In the genomic region with DNA sequence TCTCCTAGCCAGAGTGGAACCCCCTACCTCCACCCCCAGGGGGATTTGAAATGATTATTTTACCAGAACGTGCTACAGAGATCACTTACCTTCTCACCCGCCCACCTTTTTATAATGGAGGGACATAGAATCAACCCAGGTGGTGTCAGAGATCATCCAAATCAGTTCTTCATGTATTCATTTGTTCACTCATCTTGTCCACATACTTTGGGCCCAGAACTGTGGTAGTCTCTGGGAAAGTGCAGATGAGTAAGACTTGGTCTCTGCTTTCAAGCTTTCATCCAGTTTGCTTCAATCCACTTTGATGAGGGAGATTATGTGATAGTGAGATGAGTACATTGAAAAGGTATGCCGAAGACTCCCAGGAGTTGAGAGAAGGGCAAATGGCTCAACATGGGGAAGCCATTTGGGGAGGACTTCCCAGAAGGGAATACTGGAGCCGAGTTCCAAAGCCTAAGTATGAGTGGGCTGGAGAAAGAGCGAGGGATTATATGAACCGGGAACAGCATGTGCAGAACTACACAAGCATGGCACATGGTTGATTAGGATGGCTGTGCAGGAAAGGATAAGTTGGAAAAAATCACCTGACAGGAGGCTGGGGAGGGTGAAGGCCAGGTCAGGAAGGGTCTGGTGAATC, we compare ENCODE assay signal across 2 cellular contexts.
TF ChIP-seq lines count a peak whose summit lies in the region.

No MANE protein-coding gene starts in this region.

TF ChIP-seq in HCT116, 20 proteins besides CTCF, POLR2A, EP300 and RAD21:
- TF ChIP-seq POLR2AphosphoS5 (IDR thresholded peaks at IDR 0.05; ENCODE audit: low read depth, low read length) (no peak; the same call in 1 of the 2 replicates), CBX3 (IDR thresholded peaks at IDR 0.05; ENCODE audit: low read depth) (0 out of 2 replicates have a peak, but pooled peaks have one; percentile 59), SIN3A (IDR thresholded peaks at IDR 0.05; ENCODE audit: low read depth) (no peak), MAX (IDR thresholded peaks at IDR 0.05) (peak; percentile 58), FOSL1 (IDR thresholded peaks at IDR 0.05; ENCODE audit: low read depth) (peak; percentile 59), JUND (IDR thresholded peaks at IDR 0.05) (peak; percentile 54; the same call in 1 of the 2 replicates), ZNF274 (IDR thresholded peaks at IDR 0.05; ENCODE audit: low read depth, low read length) (no peak), EZH2 (IDR thresholded peaks at IDR 0.05) (no peak), YY1 (IDR thresholded peaks at IDR 0.05; ENCODE audit: extremely low read depth, insufficient replicate concordance, low read depth, low read length) (peak; percentile 64), TCF7L2 (IDR thresholded peaks at IDR 0.05; ENCODE audit: borderline replicate concordance, extremely low read depth, insufficient read depth, insufficient read length) (peak; percentile 41), EGR1 (IDR thresholded peaks at IDR 0.05; ENCODE audit: low read depth) (0 out of 2 replicates have a peak, but pooled peaks have one; percentile 13), ATF3 (IDR thresholded peaks at IDR 0.05) (no peak), SP1 (IDR thresholded peaks at IDR 0.05; ENCODE audit: low read depth) (peak; percentile 62), CEBPB (IDR thresholded peaks at IDR 0.05; ENCODE audit: low read depth) (no peak), ZBTB33 (IDR thresholded peaks at IDR 0.05; ENCODE audit: extremely low read depth, insufficient replicate concordance, low read length) (no peak)
- TF ChIP-seq, protein P1, sequence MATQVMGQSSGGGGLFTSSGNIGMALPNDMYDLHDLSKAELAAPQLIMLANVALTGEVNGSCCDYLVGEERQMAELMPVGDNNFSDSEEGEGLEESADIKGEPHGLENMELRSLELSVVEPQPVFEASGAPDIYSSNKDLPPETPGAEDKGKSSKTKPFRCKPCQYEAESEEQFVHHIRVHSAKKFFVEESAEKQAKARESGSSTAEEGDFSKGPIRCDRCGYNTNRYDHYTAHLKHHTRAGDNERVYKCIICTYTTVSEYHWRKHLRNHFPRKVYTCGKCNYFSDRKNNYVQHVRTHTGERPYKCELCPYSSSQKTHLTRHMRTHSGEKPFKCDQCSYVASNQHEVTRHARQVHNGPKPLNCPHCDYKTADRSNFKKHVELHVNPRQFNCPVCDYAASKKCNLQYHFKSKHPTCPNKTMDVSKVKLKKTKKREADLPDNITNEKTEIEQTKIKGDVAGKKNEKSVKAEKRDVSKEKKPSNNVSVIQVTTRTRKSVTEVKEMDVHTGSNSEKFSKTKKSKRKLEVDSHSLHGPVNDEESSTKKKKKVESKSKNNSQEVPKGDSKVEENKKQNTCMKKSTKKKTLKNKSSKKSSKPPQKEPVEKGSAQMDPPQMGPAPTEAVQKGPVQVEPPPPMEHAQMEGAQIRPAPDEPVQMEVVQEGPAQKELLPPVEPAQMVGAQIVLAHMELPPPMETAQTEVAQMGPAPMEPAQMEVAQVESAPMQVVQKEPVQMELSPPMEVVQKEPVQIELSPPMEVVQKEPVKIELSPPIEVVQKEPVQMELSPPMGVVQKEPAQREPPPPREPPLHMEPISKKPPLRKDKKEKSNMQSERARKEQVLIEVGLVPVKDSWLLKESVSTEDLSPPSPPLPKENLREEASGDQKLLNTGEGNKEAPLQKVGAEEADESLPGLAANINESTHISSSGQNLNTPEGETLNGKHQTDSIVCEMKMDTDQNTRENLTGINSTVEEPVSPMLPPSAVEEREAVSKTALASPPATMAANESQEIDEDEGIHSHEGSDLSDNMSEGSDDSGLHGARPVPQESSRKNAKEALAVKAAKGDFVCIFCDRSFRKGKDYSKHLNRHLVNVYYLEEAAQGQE (IDR thresholded peaks at IDR 0.05; ENCODE audit: low read depth) = no peak

TF ChIP-seq in HepG2, 621 proteins besides CTCF, POLR2A, EP300 and RAD21:
- TF ChIP-seq ZNF24 (IDR thresholded peaks at IDR 0.05) = 0 out of 2 replicates have a peak, but pooled peaks have one; percentile 30
- no peak for TF ChIP-seq SAFB2 (CRISPR knock-in tag; IDR thresholded peaks at IDR 0.05; ENCODE audit: borderline replicate concordance, low read depth)
- no peak for TF ChIP-seq ZNF230 (CRISPR knock-in tag; IDR thresholded peaks at IDR 0.05)
- no peak for TF ChIP-seq WIZ (CRISPR knock-in tag; IDR thresholded peaks at IDR 0.05)
- TF ChIP-seq RARA (CRISPR knock-in tag; IDR thresholded peaks at IDR 0.05) = peak; percentile 90
- TF ChIP-seq, protein P2, sequence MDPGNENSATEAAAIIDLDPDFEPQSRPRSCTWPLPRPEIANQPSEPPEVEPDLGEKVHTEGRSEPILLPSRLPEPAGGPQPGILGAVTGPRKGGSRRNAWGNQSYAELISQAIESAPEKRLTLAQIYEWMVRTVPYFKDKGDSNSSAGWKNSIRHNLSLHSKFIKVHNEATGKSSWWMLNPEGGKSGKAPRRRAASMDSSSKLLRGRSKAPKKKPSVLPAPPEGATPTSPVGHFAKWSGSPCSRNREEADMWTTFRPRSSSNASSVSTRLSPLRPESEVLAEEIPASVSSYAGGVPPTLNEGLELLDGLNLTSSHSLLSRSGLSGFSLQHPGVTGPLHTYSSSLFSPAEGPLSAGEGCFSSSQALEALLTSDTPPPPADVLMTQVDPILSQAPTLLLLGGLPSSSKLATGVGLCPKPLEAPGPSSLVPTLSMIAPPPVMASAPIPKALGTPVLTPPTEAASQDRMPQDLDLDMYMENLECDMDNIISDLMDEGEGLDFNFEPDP (CRISPR knock-in tag; conservative IDR thresholded peaks at IDR 0.05) = 0 out of 2 replicates have a peak, but pooled peaks have one; percentile 71
- no peak for TF ChIP-seq RBAK (CRISPR knock-in tag; IDR thresholded peaks at IDR 0.05)
- no peak for TF ChIP-seq GFI1 (CRISPR knock-in tag; IDR thresholded peaks at IDR 0.05; ENCODE audit: borderline replicate concordance)
- TF ChIP-seq, protein P3, sequence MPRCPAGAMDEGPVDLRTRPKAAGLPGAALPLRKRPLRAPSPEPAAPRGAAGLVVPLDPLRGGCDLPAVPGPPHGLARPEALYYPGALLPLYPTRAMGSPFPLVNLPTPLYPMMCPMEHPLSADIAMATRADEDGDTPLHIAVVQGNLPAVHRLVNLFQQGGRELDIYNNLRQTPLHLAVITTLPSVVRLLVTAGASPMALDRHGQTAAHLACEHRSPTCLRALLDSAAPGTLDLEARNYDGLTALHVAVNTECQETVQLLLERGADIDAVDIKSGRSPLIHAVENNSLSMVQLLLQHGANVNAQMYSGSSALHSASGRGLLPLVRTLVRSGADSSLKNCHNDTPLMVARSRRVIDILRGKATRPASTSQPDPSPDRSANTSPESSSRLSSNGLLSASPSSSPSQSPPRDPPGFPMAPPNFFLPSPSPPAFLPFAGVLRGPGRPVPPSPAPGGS (CRISPR knock-in tag; IDR thresholded peaks at IDR 0.05) = no peak
- no peak for TF ChIP-seq FOXO1 (CRISPR knock-in tag; IDR thresholded peaks at IDR 0.05)
- TF ChIP-seq, protein P4, sequence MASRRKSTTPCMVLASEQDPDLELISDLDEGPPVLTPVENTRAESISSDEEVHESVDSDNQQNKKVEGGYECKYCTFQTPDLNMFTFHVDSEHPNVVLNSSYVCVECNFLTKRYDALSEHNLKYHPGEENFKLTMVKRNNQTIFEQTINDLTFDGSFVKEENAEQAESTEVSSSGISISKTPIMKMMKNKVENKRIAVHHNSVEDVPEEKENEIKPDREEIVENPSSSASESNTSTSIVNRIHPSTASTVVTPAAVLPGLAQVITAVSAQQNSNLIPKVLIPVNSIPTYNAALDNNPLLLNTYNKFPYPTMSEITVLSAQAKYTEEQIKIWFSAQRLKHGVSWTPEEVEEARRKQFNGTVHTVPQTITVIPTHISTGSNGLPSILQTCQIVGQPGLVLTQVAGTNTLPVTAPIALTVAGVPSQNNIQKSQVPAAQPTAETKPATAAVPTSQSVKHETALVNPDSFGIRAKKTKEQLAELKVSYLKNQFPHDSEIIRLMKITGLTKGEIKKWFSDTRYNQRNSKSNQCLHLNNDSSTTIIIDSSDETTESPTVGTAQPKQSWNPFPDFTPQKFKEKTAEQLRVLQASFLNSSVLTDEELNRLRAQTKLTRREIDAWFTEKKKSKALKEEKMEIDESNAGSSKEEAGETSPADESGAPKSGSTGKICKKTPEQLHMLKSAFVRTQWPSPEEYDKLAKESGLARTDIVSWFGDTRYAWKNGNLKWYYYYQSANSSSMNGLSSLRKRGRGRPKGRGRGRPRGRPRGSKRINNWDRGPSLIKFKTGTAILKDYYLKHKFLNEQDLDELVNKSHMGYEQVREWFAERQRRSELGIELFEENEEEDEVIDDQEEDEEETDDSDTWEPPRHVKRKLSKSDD (CRISPR knock-in tag; IDR thresholded peaks at IDR 0.05; ENCODE audit: low read depth) = no peak
- no peak for TF ChIP-seq TCF7L2 (IDR thresholded peaks at IDR 0.05; ENCODE audit: low read depth, low read length)
- peak; percentile 41; the same call in 1 of the 2 replicates for TF ChIP-seq FOSL2 (CRISPR knock-in tag; IDR thresholded peaks at IDR 0.05)
- TF ChIP-seq ZNF263 (CRISPR knock-in tag; IDR thresholded peaks at IDR 0.05) = peak; percentile 53; the same call in 1 of the 2 replicates
- peak; percentile 36; the same call in 1 of the 2 replicates for TF ChIP-seq HOMEZ (CRISPR knock-in tag; IDR thresholded peaks at IDR 0.05; ENCODE audit: low read depth)
